25 cellular contexts compared by ENCODE assay signal in genomic region chr9:35295369-35296036, GRCh38.
"Had no signal": no experiment of that assay in that cellular context is flagged by ENCODE, and none has a peak within 500 bp of the region (broad histone marks: within the 10 kb centered on the region; RNA-seq: fewer than 3 reads in every experiment).

No MANE protein-coding gene starts in this region.

- H3K4me1 ChIP-seq: right atrium auricular region, right lobe of liver, stomach, tibial artery, upper lobe of right lung had no signal

- H3K4me3 Mint-ChIP-seq: mesothelial cell of epicardium; naive B cell; natural killer cell; stimulated activated naive B cell treated with anti-CD40 and anti-IgM and Interleukin-4, amounts not matched to agents 10 μg/mL and 1 μg/mL and 100 μg/mL, for 72 hours had no signal

- DNase-seq: heart right ventricle; islet precursor cell; left ventricle myocardium inferior; mesendoderm; naive B cell; natural killer cell; occipital lobe; right lobe of liver; stimulated activated CD4-positive, alpha-beta T cell treated with anti-CD3 and anti-CD28 coated beads, Interleukin-1b, Interleukin-23, amount 100 ng/mL, for 48 hours; stimulated activated CD4-positive, alpha-beta T cell treated with anti-CD3 and anti-CD28 coated beads, Interleukin-2, amount 100 ng/mL, for 48 hours; stimulated activated naive B cell treated with anti-CD40 and anti-IgM and Interleukin-4, amounts not matched to agents 10 μg/mL and 1 μg/mL and 100 μg/mL, for 72 hours; stimulated activated naive CD8-positive, alpha-beta T cell treated with anti-CD3 and anti-CD28 coated beads, Interleukin-15, Interleukin-2, amounts not matched to agents 100 U/mL and 50 U/mL, for 24 hours; stomach; tibial artery; trophoblast cell; upper lobe of right lung had no signal

- H3K4me2 ChIP-seq: hepatocyte, smooth muscle cell had no signal

- H3K27me3 ChIP-seq: heart right ventricle, hepatocyte, neutrophil, right atrium auricular region, right lobe of liver, stomach, tibial artery, upper lobe of right lung had no signal

- ATAC-seq: heart right ventricle; natural killer cell; right lobe of liver; stimulated activated naive B cell treated with anti-CD40 and anti-IgM and Interleukin-4, amounts not matched to agents 10 μg/mL and 1 μg/mL and 100 μg/mL, for 72 hours; stimulated activated naive CD8-positive, alpha-beta T cell treated with anti-CD3 and anti-CD28 coated beads, Interleukin-15, Interleukin-2, amounts not matched to agents 100 U/mL and 50 U/mL, for 24 hours; upper lobe of right lung had no signal

- FAIRE-seq: urothelium cell line had no signal

- H3K27ac Mint-ChIP-seq: mesothelial cell of epicardium; naive B cell; natural killer cell; progenitor cell of endocrine pancreas; stimulated activated naive B cell treated with anti-CD40 and anti-IgM and Interleukin-4, amounts not matched to agents 10 μg/mL and 1 μg/mL and 100 μg/mL, for 72 hours had no signal

- H3K4me3 ChIP-seq: heart right ventricle, hepatocyte, left ventricle myocardium inferior, lung, right atrium auricular region, right lobe of liver, smooth muscle cell, stomach, thoracic aorta, tibial artery, upper lobe of right lung had no signal

- H3K36me3 Mint-ChIP-seq: mesothelial cell of epicardium; naive B cell; natural killer cell; stimulated activated naive B cell treated with anti-CD40 and anti-IgM and Interleukin-4, amounts not matched to agents 10 μg/mL and 1 μg/mL and 100 μg/mL, for 72 hours had no signal

- H3K4me1 Mint-ChIP-seq: naive B cell; natural killer cell; stimulated activated naive B cell treated with anti-CD40 and anti-IgM and Interleukin-4, amounts not matched to agents 10 μg/mL and 1 μg/mL and 100 μg/mL, for 72 hours had no signal

- H2AFZ ChIP-seq: hepatocyte had no signal

- H3K9me3 Mint-ChIP-seq: mesothelial cell of epicardium; naive B cell; natural killer cell; stimulated activated naive B cell treated with anti-CD40 and anti-IgM and Interleukin-4, amounts not matched to agents 10 μg/mL and 1 μg/mL and 100 μg/mL, for 72 hours had no signal

- H3K79me2 ChIP-seq: hepatocyte had no signal

- H3K9me3 ChIP-seq: heart right ventricle, left ventricle myocardium inferior, neutrophil, right atrium auricular region, right lobe of liver, stomach, thoracic aorta, tibial artery, upper lobe of right lung had no signal

- H3K27me3 Mint-ChIP-seq: progenitor cell of endocrine pancreas had no signal

- H3K36me3 ChIP-seq: neutrophil, right lobe of liver, thoracic aorta had no signal

- H3K27ac ChIP-seq: heart right ventricle, hepatocyte, left ventricle myocardium inferior, neutrophil, right atrium auricular region, right lobe of liver, stomach, thoracic aorta, tibial artery, upper lobe of right lung had no signal
